ENCODE assay signal across 1 cellular context in the genomic region with DNA sequence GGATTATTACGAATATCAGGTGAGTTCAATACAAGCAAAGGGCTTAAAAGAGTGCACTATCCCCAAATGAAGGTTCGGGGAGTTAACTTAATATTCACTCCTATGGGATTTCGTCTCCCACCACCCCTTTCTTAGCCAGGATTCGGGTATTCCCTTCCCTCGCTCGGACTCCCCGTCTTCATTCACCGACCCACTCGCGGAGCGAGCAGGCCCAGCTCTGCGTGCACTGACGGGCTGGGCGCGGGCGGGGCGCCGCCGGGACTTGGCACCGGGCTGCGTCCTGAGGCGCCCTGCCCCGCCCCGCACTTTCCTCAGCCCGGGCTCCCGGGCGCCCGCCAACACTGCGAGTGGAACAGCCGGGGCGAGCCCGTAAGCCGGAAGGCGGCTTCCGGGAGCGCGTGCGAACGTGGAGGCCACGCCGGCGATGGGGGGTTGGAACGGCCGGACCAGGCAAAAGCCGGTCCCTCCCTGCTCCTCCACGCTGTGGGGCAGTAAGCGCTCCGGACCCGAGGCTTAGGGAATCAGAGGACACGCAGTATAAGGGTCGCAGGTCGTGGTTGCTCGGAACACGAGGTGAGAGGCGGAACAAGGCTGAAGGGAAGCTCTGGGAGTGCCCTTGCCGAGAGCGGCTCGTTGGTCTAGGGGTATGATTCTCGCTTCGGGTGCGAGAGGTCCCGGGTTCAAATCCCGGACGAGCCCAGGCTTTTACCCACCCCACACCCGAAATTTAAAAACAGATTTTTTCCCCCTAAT.
TF ChIP-seq lines count a peak whose summit lies in the region.

No MANE protein-coding gene starts in this region.

TF ChIP-seq in HepG2, 621 proteins besides CTCF, POLR2A, EP300 and RAD21 (continued from another document and continues in another):
- TF ChIP-seq, protein P1, sequence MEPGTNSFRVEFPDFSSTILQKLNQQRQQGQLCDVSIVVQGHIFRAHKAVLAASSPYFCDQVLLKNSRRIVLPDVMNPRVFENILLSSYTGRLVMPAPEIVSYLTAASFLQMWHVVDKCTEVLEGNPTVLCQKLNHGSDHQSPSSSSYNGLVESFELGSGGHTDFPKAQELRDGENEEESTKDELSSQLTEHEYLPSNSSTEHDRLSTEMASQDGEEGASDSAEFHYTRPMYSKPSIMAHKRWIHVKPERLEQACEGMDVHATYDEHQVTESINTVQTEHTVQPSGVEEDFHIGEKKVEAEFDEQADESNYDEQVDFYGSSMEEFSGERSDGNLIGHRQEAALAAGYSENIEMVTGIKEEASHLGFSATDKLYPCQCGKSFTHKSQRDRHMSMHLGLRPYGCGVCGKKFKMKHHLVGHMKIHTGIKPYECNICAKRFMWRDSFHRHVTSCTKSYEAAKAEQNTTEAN (CRISPR knock-in tag; conservative IDR thresholded peaks at IDR 0.05): peak; percentile 29; the same call in 1 of the 2 replicates
- TF ChIP-seq ZNF205 (CRISPR knock-in tag; IDR thresholded peaks at IDR 0.05) (peak; percentile 24; the same call in 1 of the 2 replicates), ZNF878 (CRISPR knock-in tag; IDR thresholded peaks at IDR 0.05) (0 out of 2 replicates have a peak, but pooled peaks have one; percentile 29), NFRKB (IDR thresholded peaks at IDR 0.05) (no peak), ZNF660 (CRISPR knock-in tag; IDR thresholded peaks at IDR 0.05; ENCODE audit: borderline replicate concordance, low read depth) (no peak), ZBTB20 (CRISPR knock-in tag; IDR thresholded peaks at IDR 0.05; ENCODE audit: borderline replicate concordance, low read depth) (peak; percentile 47; the same call in 1 of the 2 replicates), NFKB2 (CRISPR knock-in tag; IDR thresholded peaks at IDR 0.05; ENCODE audit: borderline replicate concordance) (peak; percentile 64; the same call in 1 of the 2 replicates), ATF7-NPFF (CRISPR knock-in tag; IDR thresholded peaks at IDR 0.05; ENCODE audit: low read depth) (peak; percentile 35; the same call in 1 of the 2 replicates), ZBTB7A (CRISPR knock-in tag; IDR thresholded peaks at IDR 0.05) (peak; percentile 85), ZNF468 (CRISPR knock-in tag; IDR thresholded peaks at IDR 0.05) (no peak), ZNF83 (CRISPR knock-in tag; IDR thresholded peaks at IDR 0.05; ENCODE audit: borderline replicate concordance) (peak; percentile 75; the same call in 1 of the 2 replicates), MIER3 (CRISPR knock-in tag; IDR thresholded peaks at IDR 0.05; ENCODE audit: borderline replicate concordance) (peak; percentile 78; the same call in 1 of the 2 replicates), ZFP82 (CRISPR knock-in tag; IDR thresholded peaks at IDR 0.05; ENCODE audit: borderline replicate concordance) (peak; percentile 91), ZNF841 (CRISPR knock-in tag; IDR thresholded peaks at IDR 0.05; ENCODE audit: borderline replicate concordance) (peak; percentile 83), ZNF251 (CRISPR knock-in tag; IDR thresholded peaks at IDR 0.05) (0 out of 2 replicates have a peak, but pooled peaks have one; percentile 26), CENPT (CRISPR knock-in tag; IDR thresholded peaks at IDR 0.05; ENCODE audit: low read depth) (no peak), FOXP1 (IDR thresholded peaks at IDR 0.05) (no peak), FOXP1 (CRISPR knock-in tag; IDR thresholded peaks at IDR 0.05) (peak; percentile 35; the same call in 1 of the 2 replicates), ZNF274 (CRISPR knock-in tag; IDR thresholded peaks at IDR 0.05) (peak; percentile 81; the same call in 1 of the 2 replicates), ZNF234 (CRISPR knock-in tag; conservative IDR thresholded peaks at IDR 0.05) (peak; percentile 94), HOXD1 (CRISPR knock-in tag; IDR thresholded peaks at IDR 0.05) (no peak), SYNCRIP (IDR thresholded peaks at IDR 0.05; ENCODE audit: insufficient read depth, low read depth, low read length) (no peak), ZFP37 (CRISPR knock-in tag; IDR thresholded peaks at IDR 0.05; ENCODE audit: borderline replicate concordance) (peak; percentile 77; the same call in 1 of the 2 replicates), ATAD3A (CRISPR knock-in tag; IDR thresholded peaks at IDR 0.05) (no peak), KMT2B (CRISPR knock-in tag; IDR thresholded peaks at IDR 0.05) (peak; percentile 95), SOX13 (IDR thresholded peaks at IDR 0.05) (peak; percentile 61; the same call in 1 of the 2 replicates), SOX13 (CRISPR knock-in tag; conservative IDR thresholded peaks at IDR 0.05 in 1 of 2, IDR thresholded peaks at IDR 0.05 in 1 of 2) (0 out of 4 replicates have a peak, but pooled peaks of 1 of the 2 experiments have one; percentile 15)
- TF ChIP-seq, protein P2, sequence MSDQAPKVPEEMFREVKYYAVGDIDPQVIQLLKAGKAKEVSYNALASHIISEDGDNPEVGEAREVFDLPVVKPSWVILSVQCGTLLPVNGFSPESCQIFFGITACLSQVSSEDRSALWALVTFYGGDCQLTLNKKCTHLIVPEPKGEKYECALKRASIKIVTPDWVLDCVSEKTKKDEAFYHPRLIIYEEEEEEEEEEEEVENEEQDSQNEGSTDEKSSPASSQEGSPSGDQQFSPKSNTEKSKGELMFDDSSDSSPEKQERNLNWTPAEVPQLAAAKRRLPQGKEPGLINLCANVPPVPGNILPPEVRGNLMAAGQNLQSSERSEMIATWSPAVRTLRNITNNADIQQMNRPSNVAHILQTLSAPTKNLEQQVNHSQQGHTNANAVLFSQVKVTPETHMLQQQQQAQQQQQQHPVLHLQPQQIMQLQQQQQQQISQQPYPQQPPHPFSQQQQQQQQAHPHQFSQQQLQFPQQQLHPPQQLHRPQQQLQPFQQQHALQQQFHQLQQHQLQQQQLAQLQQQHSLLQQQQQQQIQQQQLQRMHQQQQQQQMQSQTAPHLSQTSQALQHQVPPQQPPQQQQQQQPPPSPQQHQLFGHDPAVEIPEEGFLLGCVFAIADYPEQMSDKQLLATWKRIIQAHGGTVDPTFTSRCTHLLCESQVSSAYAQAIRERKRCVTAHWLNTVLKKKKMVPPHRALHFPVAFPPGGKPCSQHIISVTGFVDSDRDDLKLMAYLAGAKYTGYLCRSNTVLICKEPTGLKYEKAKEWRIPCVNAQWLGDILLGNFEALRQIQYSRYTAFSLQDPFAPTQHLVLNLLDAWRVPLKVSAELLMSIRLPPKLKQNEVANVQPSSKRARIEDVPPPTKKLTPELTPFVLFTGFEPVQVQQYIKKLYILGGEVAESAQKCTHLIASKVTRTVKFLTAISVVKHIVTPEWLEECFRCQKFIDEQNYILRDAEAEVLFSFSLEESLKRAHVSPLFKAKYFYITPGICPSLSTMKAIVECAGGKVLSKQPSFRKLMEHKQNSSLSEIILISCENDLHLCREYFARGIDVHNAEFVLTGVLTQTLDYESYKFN (CRISPR knock-in tag; conservative IDR thresholded peaks at IDR 0.05): peak; percentile 60
- TF ChIP-seq, protein P3, sequence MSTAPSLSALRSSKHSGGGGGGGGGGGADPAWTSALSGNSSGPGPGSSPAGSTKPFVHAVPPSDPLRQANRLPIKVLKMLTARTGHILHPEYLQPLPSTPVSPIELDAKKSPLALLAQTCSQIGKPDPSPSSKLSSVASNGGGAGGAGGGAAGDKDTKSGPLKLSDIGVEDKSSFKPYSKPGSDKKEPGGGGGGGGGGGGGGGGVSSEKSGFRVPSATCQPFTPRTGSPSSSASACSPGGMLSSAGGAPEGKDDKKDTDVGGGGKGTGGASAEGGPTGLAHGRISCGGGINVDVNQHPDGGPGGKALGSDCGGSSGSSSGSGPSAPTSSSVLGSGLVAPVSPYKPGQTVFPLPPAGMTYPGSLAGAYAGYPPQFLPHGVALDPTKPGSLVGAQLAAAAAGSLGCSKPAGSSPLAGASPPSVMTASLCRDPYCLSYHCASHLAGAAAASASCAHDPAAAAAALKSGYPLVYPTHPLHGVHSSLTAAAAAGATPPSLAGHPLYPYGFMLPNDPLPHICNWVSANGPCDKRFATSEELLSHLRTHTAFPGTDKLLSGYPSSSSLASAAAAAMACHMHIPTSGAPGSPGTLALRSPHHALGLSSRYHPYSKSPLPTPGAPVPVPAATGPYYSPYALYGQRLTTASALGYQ (CRISPR knock-in tag; IDR thresholded peaks at IDR 0.05): peak; percentile 36
- TF ChIP-seq, protein P4, sequence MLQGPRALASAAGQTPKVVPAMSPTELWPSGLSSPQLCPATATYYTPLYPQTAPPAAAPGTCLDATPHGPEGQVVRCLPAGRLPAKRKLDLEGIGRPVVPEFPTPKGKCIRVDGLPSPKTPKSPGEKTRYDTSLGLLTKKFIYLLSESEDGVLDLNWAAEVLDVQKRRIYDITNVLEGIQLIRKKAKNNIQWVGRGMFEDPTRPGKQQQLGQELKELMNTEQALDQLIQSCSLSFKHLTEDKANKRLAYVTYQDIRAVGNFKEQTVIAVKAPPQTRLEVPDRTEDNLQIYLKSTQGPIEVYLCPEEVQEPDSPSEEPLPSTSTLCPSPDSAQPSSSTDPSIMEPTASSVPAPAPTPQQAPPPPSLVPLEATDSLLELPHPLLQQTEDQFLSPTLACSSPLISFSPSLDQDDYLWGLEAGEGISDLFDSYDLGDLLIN (CRISPR knock-in tag; IDR thresholded peaks at IDR 0.05; ENCODE audit: borderline replicate concordance): no peak
- TF ChIP-seq, protein P5, sequence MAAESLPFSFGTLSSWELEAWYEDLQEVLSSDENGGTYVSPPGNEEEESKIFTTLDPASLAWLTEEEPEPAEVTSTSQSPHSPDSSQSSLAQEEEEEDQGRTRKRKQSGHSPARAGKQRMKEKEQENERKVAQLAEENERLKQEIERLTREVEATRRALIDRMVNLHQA (CRISPR knock-in tag; IDR thresholded peaks at IDR 0.05): no peak
- TF ChIP-seq, protein P6, sequence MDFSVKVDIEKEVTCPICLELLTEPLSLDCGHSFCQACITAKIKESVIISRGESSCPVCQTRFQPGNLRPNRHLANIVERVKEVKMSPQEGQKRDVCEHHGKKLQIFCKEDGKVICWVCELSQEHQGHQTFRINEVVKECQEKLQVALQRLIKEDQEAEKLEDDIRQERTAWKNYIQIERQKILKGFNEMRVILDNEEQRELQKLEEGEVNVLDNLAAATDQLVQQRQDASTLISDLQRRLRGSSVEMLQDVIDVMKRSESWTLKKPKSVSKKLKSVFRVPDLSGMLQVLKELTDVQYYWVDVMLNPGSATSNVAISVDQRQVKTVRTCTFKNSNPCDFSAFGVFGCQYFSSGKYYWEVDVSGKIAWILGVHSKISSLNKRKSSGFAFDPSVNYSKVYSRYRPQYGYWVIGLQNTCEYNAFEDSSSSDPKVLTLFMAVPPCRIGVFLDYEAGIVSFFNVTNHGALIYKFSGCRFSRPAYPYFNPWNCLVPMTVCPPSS (IDR thresholded peaks at IDR 0.05): no peak
- TF ChIP-seq, protein P7, sequence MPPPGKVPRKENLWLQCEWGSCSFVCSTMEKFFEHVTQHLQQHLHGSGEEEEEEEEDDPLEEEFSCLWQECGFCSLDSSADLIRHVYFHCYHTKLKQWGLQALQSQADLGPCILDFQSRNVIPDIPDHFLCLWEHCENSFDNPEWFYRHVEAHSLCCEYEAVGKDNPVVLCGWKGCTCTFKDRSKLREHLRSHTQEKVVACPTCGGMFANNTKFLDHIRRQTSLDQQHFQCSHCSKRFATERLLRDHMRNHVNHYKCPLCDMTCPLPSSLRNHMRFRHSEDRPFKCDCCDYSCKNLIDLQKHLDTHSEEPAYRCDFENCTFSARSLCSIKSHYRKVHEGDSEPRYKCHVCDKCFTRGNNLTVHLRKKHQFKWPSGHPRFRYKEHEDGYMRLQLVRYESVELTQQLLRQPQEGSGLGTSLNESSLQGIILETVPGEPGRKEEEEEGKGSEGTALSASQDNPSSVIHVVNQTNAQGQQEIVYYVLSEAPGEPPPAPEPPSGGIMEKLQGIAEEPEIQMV (CRISPR knock-in tag; IDR thresholded peaks at IDR 0.05; ENCODE audit: low read depth): peak; percentile 50; the same call in 1 of the 2 replicates
- TF ChIP-seq, protein P8, sequence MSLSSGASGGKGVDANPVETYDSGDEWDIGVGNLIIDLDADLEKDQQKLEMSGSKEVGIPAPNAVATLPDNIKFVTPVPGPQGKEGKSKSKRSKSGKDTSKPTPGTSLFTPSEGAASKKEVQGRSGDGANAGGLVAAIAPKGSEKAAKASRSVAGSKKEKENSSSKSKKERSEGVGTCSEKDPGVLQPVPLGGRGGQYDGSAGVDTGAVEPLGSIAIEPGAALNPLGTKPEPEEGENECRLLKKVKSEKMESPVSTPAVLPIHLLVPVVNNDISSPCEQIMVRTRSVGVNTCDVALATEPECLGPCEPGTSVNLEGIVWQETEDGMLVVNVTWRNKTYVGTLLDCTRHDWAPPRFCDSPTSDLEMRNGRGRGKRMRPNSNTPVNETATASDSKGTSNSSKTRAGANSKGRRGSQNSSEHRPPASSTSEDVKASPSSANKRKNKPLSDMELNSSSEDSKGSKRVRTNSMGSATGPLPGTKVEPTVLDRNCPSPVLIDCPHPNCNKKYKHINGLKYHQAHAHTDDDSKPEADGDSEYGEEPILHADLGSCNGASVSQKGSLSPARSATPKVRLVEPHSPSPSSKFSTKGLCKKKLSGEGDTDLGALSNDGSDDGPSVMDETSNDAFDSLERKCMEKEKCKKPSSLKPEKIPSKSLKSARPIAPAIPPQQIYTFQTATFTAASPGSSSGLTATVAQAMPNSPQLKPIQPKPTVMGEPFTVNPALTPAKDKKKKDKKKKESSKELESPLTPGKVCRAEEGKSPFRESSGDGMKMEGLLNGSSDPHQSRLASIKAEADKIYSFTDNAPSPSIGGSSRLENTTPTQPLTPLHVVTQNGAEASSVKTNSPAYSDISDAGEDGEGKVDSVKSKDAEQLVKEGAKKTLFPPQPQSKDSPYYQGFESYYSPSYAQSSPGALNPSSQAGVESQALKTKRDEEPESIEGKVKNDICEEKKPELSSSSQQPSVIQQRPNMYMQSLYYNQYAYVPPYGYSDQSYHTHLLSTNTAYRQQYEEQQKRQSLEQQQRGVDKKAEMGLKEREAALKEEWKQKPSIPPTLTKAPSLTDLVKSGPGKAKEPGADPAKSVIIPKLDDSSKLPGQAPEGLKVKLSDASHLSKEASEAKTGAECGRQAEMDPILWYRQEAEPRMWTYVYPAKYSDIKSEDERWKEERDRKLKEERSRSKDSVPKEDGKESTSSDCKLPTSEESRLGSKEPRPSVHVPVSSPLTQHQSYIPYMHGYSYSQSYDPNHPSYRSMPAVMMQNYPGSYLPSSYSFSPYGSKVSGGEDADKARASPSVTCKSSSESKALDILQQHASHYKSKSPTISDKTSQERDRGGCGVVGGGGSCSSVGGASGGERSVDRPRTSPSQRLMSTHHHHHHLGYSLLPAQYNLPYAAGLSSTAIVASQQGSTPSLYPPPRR (CRISPR knock-in tag; IDR thresholded peaks at IDR 0.05; ENCODE audit: borderline replicate concordance): peak; percentile 72; the same call in 1 of the 2 replicates
- TF ChIP-seq, protein P9, sequence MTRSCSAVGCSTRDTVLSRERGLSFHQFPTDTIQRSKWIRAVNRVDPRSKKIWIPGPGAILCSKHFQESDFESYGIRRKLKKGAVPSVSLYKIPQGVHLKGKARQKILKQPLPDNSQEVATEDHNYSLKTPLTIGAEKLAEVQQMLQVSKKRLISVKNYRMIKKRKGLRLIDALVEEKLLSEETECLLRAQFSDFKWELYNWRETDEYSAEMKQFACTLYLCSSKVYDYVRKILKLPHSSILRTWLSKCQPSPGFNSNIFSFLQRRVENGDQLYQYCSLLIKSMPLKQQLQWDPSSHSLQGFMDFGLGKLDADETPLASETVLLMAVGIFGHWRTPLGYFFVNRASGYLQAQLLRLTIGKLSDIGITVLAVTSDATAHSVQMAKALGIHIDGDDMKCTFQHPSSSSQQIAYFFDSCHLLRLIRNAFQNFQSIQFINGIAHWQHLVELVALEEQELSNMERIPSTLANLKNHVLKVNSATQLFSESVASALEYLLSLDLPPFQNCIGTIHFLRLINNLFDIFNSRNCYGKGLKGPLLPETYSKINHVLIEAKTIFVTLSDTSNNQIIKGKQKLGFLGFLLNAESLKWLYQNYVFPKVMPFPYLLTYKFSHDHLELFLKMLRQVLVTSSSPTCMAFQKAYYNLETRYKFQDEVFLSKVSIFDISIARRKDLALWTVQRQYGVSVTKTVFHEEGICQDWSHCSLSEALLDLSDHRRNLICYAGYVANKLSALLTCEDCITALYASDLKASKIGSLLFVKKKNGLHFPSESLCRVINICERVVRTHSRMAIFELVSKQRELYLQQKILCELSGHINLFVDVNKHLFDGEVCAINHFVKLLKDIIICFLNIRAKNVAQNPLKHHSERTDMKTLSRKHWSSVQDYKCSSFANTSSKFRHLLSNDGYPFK (CRISPR knock-in tag; IDR thresholded peaks at IDR 0.05; ENCODE audit: borderline replicate concordance): no peak
